Comparison of ENCODE assay signal across 2 cellular contexts in genomic region chr12:52120951-52121847, GRCh38.
TF ChIP-seq lines count a peak whose summit lies in the region.

No MANE protein-coding gene starts in this region.

TF ChIP-seq in IMR-90, 13 proteins besides CTCF, POLR2A, EP300 and RAD21:
- TF ChIP-seq MAZ (IDR thresholded peaks at IDR 0.05; ENCODE audit: borderline replicate concordance, low read depth, low read length) (no peak), RFX5 (IDR thresholded peaks at IDR 0.05; ENCODE audit: low read depth, low read length) (no peak), RCOR1 (IDR thresholded peaks at IDR 0.05; ENCODE audit: insufficient replicate concordance, low read length) (no peak), CHD1 (IDR thresholded peaks at IDR 0.05; ENCODE audit: low read depth, low read length) (no peak), MXI1 (IDR thresholded peaks at IDR 0.05; ENCODE audit: borderline replicate concordance, low read depth, low read length) (no peak), MAFK (IDR thresholded peaks at IDR 0.05; ENCODE audit: low read depth, low read length) (no peak)

TF ChIP-seq in GM12878, 131 proteins besides CTCF, POLR2A, EP300 and RAD21:
- TF ChIP-seq BHLHE40 (IDR thresholded peaks at IDR 0.05; ENCODE audit: borderline replicate concordance in 1 of 2, low read depth in 2 of 2, low read length in 1 of 2) (no peak), YY1 (IDR thresholded peaks at IDR 0.05; ENCODE audit: low read depth, low read length) (peak; percentile 16; the same call in 1 of the 2 replicates), ZNF592 (IDR thresholded peaks at IDR 0.05) (peak; percentile 64; the same call in 1 of the 2 replicates)
